1 cellular context compared by ENCODE assay signal in the genomic region with DNA sequence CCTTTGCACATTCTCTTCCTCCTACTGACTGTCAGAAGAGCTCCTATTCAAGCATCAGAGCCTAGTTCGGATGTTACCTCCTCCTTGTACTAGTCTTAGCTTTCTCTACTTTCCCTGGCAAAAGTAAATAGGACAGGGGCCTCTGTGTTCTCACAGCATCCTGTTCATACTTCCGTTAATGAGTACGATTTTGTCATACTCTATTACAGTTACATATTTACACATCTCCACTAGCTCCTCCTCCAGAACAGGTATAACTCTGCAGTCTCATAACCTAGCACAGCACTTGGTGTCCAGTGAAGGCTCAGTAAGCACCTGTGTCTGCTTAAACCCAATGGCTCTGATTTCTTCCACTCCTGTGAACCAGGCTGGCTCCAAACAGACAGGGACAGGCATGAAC.
TF ChIP-seq lines count a peak whose summit lies in the region.

No MANE protein-coding gene starts in this region.

TF ChIP-seq in HepG2, 621 proteins besides CTCF, POLR2A, EP300 and RAD21 (continued from another document):
- peak; percentile 48; the same call in 1 of the 2 replicates for TF ChIP-seq ZSCAN21 (CRISPR knock-in tag; IDR thresholded peaks at IDR 0.05; ENCODE audit: borderline replicate concordance)
